Comparison of ENCODE assay signal across 9 cellular contexts in genomic region chrX:37746268-37746931, GRCh38. TPM values are rescaled to one million over a fixed set of nuclear protein-coding genes. Genes with fewer than 3 reads are reported as not detected.
DNase-seq lines count a peak whose midpoint lies in the region; ATAC-seq and TF ChIP-seq lines count a peak whose summit lies in the region.
"Had no signal": no experiment of that assay in that cellular context is flagged by ENCODE, and none has a peak within 500 bp of the region (broad histone marks: within the 10 kb centered on the region; RNA-seq: fewer than 3 reads in every experiment).

No MANE protein-coding gene starts in this region.

- no peaks in the 10 kb centered on the region for H3K27me3 ChIP-seq in vagina

- no peak for TF ChIP-seq POLR2A in vagina (IDR thresholded peaks at IDR 0.05)

- DNase-seq in GM10248 (ENCODE audit: extremely low spot score) (peak; percentile 45), GM20000 (ENCODE audit: low spot score) (peak; percentile 21), retina (no peak), vagina (ENCODE audit: extremely low spot score in 2 of 2) (no peak), DMS79 (lab: John Stamatoyannopoulos, UW) (no peak)
- peak; percentile 49 to 75 for DNase-seq in activated T-cell treated with anti-CD3 and anti-CD28 coated beads, Interleukin-2, amount 50 U/mL, for 72 hours
- no peak for DNase-seq in central memory CD4-positive, alpha-beta T cell

- intact Hi-C loops in vagina (cut with DNase I), result no loop called here

- H3K36me3 Mint-ChIP-seq in activated T-cell treated with anti-CD3 and anti-CD28 coated beads, Interleukin-2, amount 50 U/mL, for 72 hours (ENCODE audit: insufficient read depth in 2 of 2), result no peaks in the 10 kb centered on the region

- CTCF ChIA-PET in GM10248 (lab: Yijun Ruan, JAX), result interaction anchor here (0.8 to 6.2 kb wide), 27 partner anchors 7 to 428 kb away, joined by 3 to 146 read pairs (median 6); partner anchors contain the start of gene CYBB

- TF ChIP-seq CTCF in GM10248 (IDR thresholded peaks at IDR 0.05; ENCODE audit: control extremely low read depth, extremely low read depth, low read depth, missing control alignments) (no peak), GM20000 (IDR thresholded peaks at IDR 0.05; ENCODE audit: extremely low read depth, missing control alignments) (no peak), vagina (IDR thresholded peaks at IDR 0.05) (no peak)

- peaks cover 29% of the 10 kb centered on the region for H3K4me1 Mint-ChIP-seq in activated T-cell treated with anti-CD3 and anti-CD28 coated beads, Interleukin-2, amount 50 U/mL, for 72 hours (ENCODE audit: low read depth)

- POLR2A ChIA-PET in GM10248 (lab: Yijun Ruan, JAX), result no interaction called here

- H3K9me3 Mint-ChIP-seq in activated T-cell treated with anti-CD3 and anti-CD28 coated beads, Interleukin-2, amount 50 U/mL, for 72 hours, result no peaks in the 10 kb centered on the region

- H3K4me3 ChIP-seq in vagina, result no peak overlapping the region

- no peaks in the 10 kb centered on the region for H3K36me3 ChIP-seq in vagina

- peak overlapping the region; percentile 40 to 52 for H3K4me3 Mint-ChIP-seq in activated T-cell treated with anti-CD3 and anti-CD28 coated beads, Interleukin-2, amount 50 U/mL, for 72 hours

- peaks cover 20% of the 10 kb centered on the region for H3K27me3 Mint-ChIP-seq in activated T-cell treated with anti-CD3 and anti-CD28 coated beads, Interleukin-2, amount 50 U/mL, for 72 hours (ENCODE audit: low read depth)

- no peak overlapping the region for H3K27ac ChIP-seq in vagina

- H3K4me1 ChIP-seq in vagina, result no peaks in the 10 kb centered on the region

- ATAC-seq in HG03457 (IDR thresholded peaks at IDR 0.05; ENCODE audit: unreplicated experiment), result peak; percentile 79
- ATAC-seq in activated T-cell treated with anti-CD3 and anti-CD28 coated beads, Interleukin-2, amount 50 U/mL, for 72 hours (replicated peaks in 1 of 2), result peak; percentile 80 to 85

- H3K27ac Mint-ChIP-seq in activated T-cell treated with anti-CD3 and anti-CD28 coated beads, Interleukin-2, amount 50 U/mL, for 72 hours, result peak overlapping the region; percentile 76

- H3K9me3 ChIP-seq in vagina, result no peaks in the 10 kb centered on the region

RNA-seq across cellular contexts. Expression of gene CYBB, which starts 33.5 kb away (rescaled TPM):
- total RNA-seq in activated T-cell treated with anti-CD3 and anti-CD28 coated beads, Interleukin-2, amount 50 U/mL, for 72 hours, result under 1 TPM; 0.38 to 0.39 TPM
- 6.9 TPM for total RNA-seq in vagina
- total RNA-seq: pulmonary artery endothelial cell had no signal

Comparison
In these comparisons a context has a peak if more than half of its experiments do, and no peak if none do; other contexts are left out.
1. DNase-seq: peak in GM10248 (single experiment), GM20000 (single experiment) and activated T-cell treated with anti-CD3 and anti-CD28 coated beads, Interleukin-2, amount 50 U/mL, for 72 hours (2 of 2); none in retina (single experiment), vagina (0 of 2), central memory CD4-positive, alpha-beta T cell (single experiment) and DMS79 (single experiment).